ENCODE assay signal across 29 cellular contexts in the genomic region with DNA sequence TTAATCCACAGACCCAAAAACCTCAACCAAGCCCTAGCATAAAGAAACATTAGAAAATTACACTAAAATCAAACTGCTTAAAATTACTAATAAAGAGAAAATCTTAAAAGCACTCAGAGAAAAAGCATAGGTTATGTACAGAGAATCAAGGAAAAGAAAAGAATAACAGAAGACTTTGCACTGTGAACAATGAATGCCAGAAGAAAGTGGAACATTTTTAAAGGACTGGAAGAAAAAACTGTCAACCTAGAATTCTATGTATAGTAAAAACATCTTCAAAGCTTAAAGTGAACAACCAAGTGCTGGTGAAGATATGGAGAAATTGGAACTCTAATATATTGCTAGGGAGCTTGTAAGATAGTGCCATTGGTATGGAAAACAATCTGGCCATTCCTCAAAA.
"Had no signal": no experiment of that assay in that cellular context is flagged by ENCODE, and none has a peak within 500 bp of the region (broad histone marks: within the 10 kb centered on the region; RNA-seq: fewer than 3 reads in every experiment).

No MANE protein-coding gene starts in this region.

- H3K9ac ChIP-seq: parathyroid adenoma had no signal

- H3K79me2 ChIP-seq: parathyroid adenoma had no signal

- H3K27ac ChIP-seq: ovary, parathyroid adenoma, psoas muscle, skin epidermis, spleen, suprapubic skin, testis, tibial artery, transverse colon, upper lobe of right lung, uterus had no signal

- ATAC-seq: naive thymus-derived CD8-positive, alpha-beta T cell; natural killer cell treated with Interleukin-12 subunit alpha and Interleukin-12 subunit beta and Interleukin-15 and Interleukin-18, amount 100 ng/mL, for 72 hours; psoas muscle; right cardiac atrium; sciatic nerve; stimulated activated memory B cell treated with anti-CD40 and anti-IgM and Interleukin-4, amounts not matched to agents 10 μg/mL and 1 μg/mL and 100 μg/mL, for 72 hours; stimulated activated naive CD8-positive, alpha-beta T cell treated with anti-CD3 and anti-CD28 coated beads, Interleukin-15, amount 100 ng/mL, for 72 hours; stimulated activated naive CD8-positive, alpha-beta T cell treated with anti-CD3 and anti-CD28 coated beads, Interleukin-15, Interleukin-2, amounts not matched to agents 100 U/mL and 50 U/mL, for 24 hours; upper lobe of right lung had no signal

- DNase-seq: naive thymus-derived CD8-positive, alpha-beta T cell; nephron progenitor cell; occipital lobe; ovary; posterior cingulate gyrus; psoas muscle; right cardiac atrium; spleen; stimulated activated CD4-positive, alpha-beta T cell treated with anti-CD3 and anti-CD28 coated beads, Interleukin-12 subunit alpha, Interleukin-12 subunit beta, amount 100 ng/mL, for 4 hours; stimulated activated CD4-positive, alpha-beta T cell treated with anti-CD3 and anti-CD28 coated beads, Interleukin-1b, Interleukin-23, amount 100 ng/mL, for 48 hours; stimulated activated CD4-positive, alpha-beta T cell treated with anti-CD3 and anti-CD28 coated beads, Interleukin-4, amount 100 ng/mL, for 1 hour; stimulated activated CD4-positive, alpha-beta T cell treated with anti-CD3 and anti-CD28 coated beads, Interleukin-4, amount 100 ng/mL, for 4 hours; stimulated activated CD8-positive, alpha-beta memory T cell treated with anti-CD3 and anti-CD28 coated beads, Interleukin-4, amount 100 ng/mL, for 48 hours; stimulated activated naive CD4-positive, alpha-beta T cell; stimulated activated naive CD8-positive, alpha-beta T cell treated with anti-CD3 and anti-CD28 coated beads, Interleukin-15, amount 100 ng/mL, for 72 hours; stimulated activated naive CD8-positive, alpha-beta T cell treated with anti-CD3 and anti-CD28 coated beads, Interleukin-15, Interleukin-2, amounts not matched to agents 100 U/mL and 50 U/mL, for 24 hours; substantia nigra; testis; tibial artery; transverse colon; upper lobe of right lung; uterus had no signal

- H3K4me1 ChIP-seq: parathyroid adenoma, psoas muscle, suprapubic skin, testis, transverse colon, upper lobe of right lung, uterus had no signal

- H3K27me3 ChIP-seq: ovary, testis, uterus had no signal

- H2AFZ ChIP-seq: parathyroid adenoma had no signal

- H3K4me3 ChIP-seq: ovary, psoas muscle, skin epidermis, smooth muscle cell, spleen, suprapubic skin, testis, tibial artery, transverse colon, upper lobe of right lung, uterus had no signal

- H3K36me3 ChIP-seq: ovary, spleen, suprapubic skin, tibial artery, transverse colon, upper lobe of right lung, uterus had no signal

- H3K4me2 ChIP-seq: smooth muscle cell had no signal

- H3K9me3 ChIP-seq: testis had no signal
